21 cellular contexts compared by ENCODE assay signal in genomic region chr6:6395581-6396197, GRCh38.
DNase-seq lines count a peak whose midpoint lies in the region; ATAC-seq and TF ChIP-seq lines count a peak whose summit lies in the region.
"Had no signal": no experiment of that assay in that cellular context is flagged by ENCODE, and none has a peak within 500 bp of the region (broad histone marks: within the 10 kb centered on the region; RNA-seq: fewer than 3 reads in every experiment).

No MANE protein-coding gene starts in this region.

- H3K27ac ChIP-seq in neuronal stem cell (replicated peaks; ENCODE audit: low read length) (no peak overlapping the region), esophagus muscularis mucosa (replicated peaks in 1 of 4) (no peak overlapping the region)
- H3K27ac ChIP-seq: PC-9, transverse colon had no signal

- peaks cover 64% of the 10 kb centered on the region for H3K4me1 Mint-ChIP-seq in dendritic cell treated with granulocyte-macrophage colony-stimulating factor and Interleukin-4, amounts not matched to agents 40 ng/mL and 50 ng/mL, for 4 days (ENCODE audit: low read depth)
- H3K4me1 Mint-ChIP-seq: CD4-positive, alpha-beta memory T cell; stimulated activated effector memory CD8-positive, alpha-beta T cell treated with anti-CD3 and anti-CD28 coated beads, Interleukin-12 subunit alpha, Interleukin-12 subunit beta, amount 100 ng/mL, for 72 hours had no signal

- no peaks in the 10 kb centered on the region for H3K36me3 ChIP-seq in neuronal stem cell (replicated peaks in 1 of 2; ENCODE audit: control insufficient read depth in 2 of 2, insufficient read depth in 2 of 2, low read length in 2 of 2)
- no peaks in the 10 kb centered on the region for H3K36me3 ChIP-seq in esophagus muscularis mucosa
- H3K36me3 ChIP-seq: MG63, transverse colon had no signal

- H4K8ac ChIP-seq in neuronal stem cell (ENCODE audit: low read depth, low read length), result no peak overlapping the region

- no peak for TF ChIP-seq CTCF in NB4 (IDR thresholded peaks at IDR 0.05; ENCODE audit: low read depth, low read length)
- TF ChIP-seq CTCF in esophagus muscularis mucosa (IDR thresholded peaks at IDR 0.05), result no peak

- peak; percentile 80 for DNase-seq in Ammon's horn (ENCODE audit: low spot score)
- DNase-seq in NB4 (ENCODE audit: low read depth), result peak; percentile 82
- DNase-seq in medulla oblongata (ENCODE audit: extremely low spot score), result peak; percentile 66
- no peak for DNase-seq in neuronal stem cell (ENCODE audit: low spot score)
- DNase-seq in esophagus muscularis mucosa (ENCODE audit: extremely low spot score), result no peak
- DNase-seq: activated CD4-positive, alpha-beta T cell treated with anti-CD3 and anti-CD28 coated beads, Interleukin-2, amount 50 U/mL, for 48 hours; activated naive CD8-positive, alpha-beta T cell treated with anti-CD3 and anti-CD28 coated beads for 36 hours; activated T-cell treated with anti-CD3 and anti-CD28 coated beads, Interleukin-2, amount 50 U/mL, for 1 hour; CD4-positive, alpha-beta memory T cell; kidney glomerular epithelial cell; MG63; mucosa of descending colon; NCI-H2029 treated with DMSO at 0.1 percent for 48 hours; NCI-H510A treated with DMSO at 0.1 percent for 48 hours; PC-9; transverse colon had no signal

- H3K9me3 Mint-ChIP-seq in dendritic cell treated with granulocyte-macrophage colony-stimulating factor and Interleukin-4, amounts not matched to agents 40 ng/mL and 50 ng/mL, for 4 days, result peaks cover 8% of the 10 kb centered on the region
- H3K9me3 Mint-ChIP-seq: activated naive CD8-positive, alpha-beta T cell treated with anti-CD3 and anti-CD28 coated beads for 36 hours; stimulated activated effector memory CD8-positive, alpha-beta T cell treated with anti-CD3 and anti-CD28 coated beads, Interleukin-12 subunit alpha, Interleukin-12 subunit beta, amount 100 ng/mL, for 72 hours had no signal

- H2AK5ac ChIP-seq in neuronal stem cell (ENCODE audit: low read depth, low read length), result no peak overlapping the region

- H2BK120ac ChIP-seq in neuronal stem cell (ENCODE audit: low read depth, low read length), result no peak overlapping the region

- no peaks in the 10 kb centered on the region for H3K4me1 ChIP-seq in neuronal stem cell (ENCODE audit: control insufficient read depth in 2 of 2, insufficient read depth in 1 of 2, low read depth in 1 of 2, low read length in 2 of 2)
- H3K4me1 ChIP-seq in esophagus muscularis mucosa, result no peaks in the 10 kb centered on the region

- peak overlapping the region; percentile 52 for H3K4me3 Mint-ChIP-seq in dendritic cell treated with granulocyte-macrophage colony-stimulating factor and Interleukin-4, amounts not matched to agents 40 ng/mL and 50 ng/mL, for 4 days
- H3K4me3 Mint-ChIP-seq: activated naive CD8-positive, alpha-beta T cell treated with anti-CD3 and anti-CD28 coated beads for 36 hours; CD4-positive, alpha-beta memory T cell; stimulated activated effector memory CD8-positive, alpha-beta T cell treated with anti-CD3 and anti-CD28 coated beads, Interleukin-12 subunit alpha, Interleukin-12 subunit beta, amount 100 ng/mL, for 72 hours had no signal

- H3K9me3 ChIP-seq in neuronal stem cell (replicated peaks in 1 of 2; ENCODE audit: control insufficient read depth in 2 of 2, insufficient read depth in 1 of 2, low read depth in 1 of 2, low read length in 2 of 2), result no peaks in the 10 kb centered on the region
- H3K9me3 ChIP-seq in esophagus muscularis mucosa, result no peaks in the 10 kb centered on the region
- H3K9me3 ChIP-seq: MG63, mucosa of descending colon, transverse colon had no signal

- H2BK15ac ChIP-seq in neuronal stem cell (ENCODE audit: low read length), result no peak overlapping the region

- H3K36me3 Mint-ChIP-seq in dendritic cell treated with granulocyte-macrophage colony-stimulating factor and Interleukin-4, amounts not matched to agents 40 ng/mL and 50 ng/mL, for 4 days (ENCODE audit: low read depth), result peaks cover 6% of the 10 kb centered on the region
- H3K36me3 Mint-ChIP-seq: activated naive CD8-positive, alpha-beta T cell treated with anti-CD3 and anti-CD28 coated beads for 36 hours; CD4-positive, alpha-beta memory T cell; stimulated activated effector memory CD8-positive, alpha-beta T cell treated with anti-CD3 and anti-CD28 coated beads, Interleukin-12 subunit alpha, Interleukin-12 subunit beta, amount 100 ng/mL, for 72 hours had no signal

- intact Hi-C loops in dendritic cell treated with granulocyte-macrophage colony-stimulating factor and Interleukin-4, amounts not matched to agents 40 ng/mL and 50 ng/mL, for 4 days (cut with micrococcal nuclease), result no loop called here
- intact Hi-C loops in esophagus muscularis mucosa (cut with DNase I), result no loop called here

- peak overlapping the region; percentile 72 for H3K27ac Mint-ChIP-seq in dendritic cell treated with granulocyte-macrophage colony-stimulating factor and Interleukin-4, amounts not matched to agents 40 ng/mL and 50 ng/mL, for 4 days
- H3K27ac Mint-ChIP-seq: activated naive CD8-positive, alpha-beta T cell treated with anti-CD3 and anti-CD28 coated beads for 36 hours; CD4-positive, alpha-beta memory T cell; stimulated activated effector memory CD8-positive, alpha-beta T cell treated with anti-CD3 and anti-CD28 coated beads, Interleukin-12 subunit alpha, Interleukin-12 subunit beta, amount 100 ng/mL, for 72 hours had no signal

- H3K79me1 ChIP-seq in neuronal stem cell (ENCODE audit: low read depth, low read length), result no peaks in the 10 kb centered on the region

- H3K4me3 ChIP-seq in NB4 (ENCODE audit: low read depth, low read length) (no peak overlapping the region), neuronal stem cell (ENCODE audit: low read length in 2 of 2) (no peak overlapping the region), esophagus muscularis mucosa (no peak overlapping the region)
- H3K4me3 ChIP-seq: MG63, mucosa of descending colon, PC-9, transverse colon had no signal

- H3K23ac ChIP-seq in neuronal stem cell (ENCODE audit: low read depth, low read length, poor library complexity), result no peak overlapping the region

- no peak overlapping the region for H2BK5ac ChIP-seq in neuronal stem cell (ENCODE audit: low read length)

- H3K18ac ChIP-seq in neuronal stem cell (ENCODE audit: low read length), result no peak overlapping the region

- TF ChIP-seq POLR2A in NB4 (IDR thresholded peaks at IDR 0.05; ENCODE audit: extremely low read depth, insufficient read length) (no peak), esophagus muscularis mucosa (IDR thresholded peaks at IDR 0.05; ENCODE audit: low read depth) (no peak)

- H2BK12ac ChIP-seq in neuronal stem cell (ENCODE audit: low read length), result no peak overlapping the region

- H3K27me3 ChIP-seq in neuronal stem cell (ENCODE audit: control insufficient read depth in 3 of 3, insufficient read depth in 3 of 3, low read depth in 1 of 3, low read length in 3 of 3) (no peaks in the 10 kb centered on the region), esophagus muscularis mucosa (no peaks in the 10 kb centered on the region)
- H3K27me3 ChIP-seq: MG63, transverse colon had no signal

- ATAC-seq in GM21717 (IDR thresholded peaks at IDR 0.05; ENCODE audit: unreplicated experiment) (no peak), HG03521 (IDR thresholded peaks at IDR 0.05; ENCODE audit: unreplicated experiment) (no peak)
- ATAC-seq: mucosa of descending colon; SK-N-SH treated with all-trans-retinoic acid at 6 μM for 48 hours; stimulated activated effector memory CD8-positive, alpha-beta T cell treated with anti-CD3 and anti-CD28 coated beads, Interleukin-12 subunit alpha, Interleukin-12 subunit beta, amount 100 ng/mL, for 72 hours had no signal

- H2AFZ ChIP-seq in neuronal stem cell (ENCODE audit: low read length), result no peak overlapping the region
- H2AFZ ChIP-seq: PC-9 had no signal

- H3K27me3 Mint-ChIP-seq in dendritic cell treated with granulocyte-macrophage colony-stimulating factor and Interleukin-4, amounts not matched to agents 40 ng/mL and 50 ng/mL, for 4 days, result peaks cover 1% of the 10 kb centered on the region

- no peak overlapping the region for H3K14ac ChIP-seq in neuronal stem cell (ENCODE audit: low read length)

- no CpG with 5 or more reads among the region's 5 CpGs for WGBS in neuronal stem cell (ENCODE audit: extremely low coverage in 2 of 2, insufficient read length in 2 of 2, insufficient replicate concordance in 1 of 2), 2 donors
- 74% methylated on average over 5 of the region's 5 CpGs for WGBS in esophagus muscularis mucosa

- H3K4ac ChIP-seq in neuronal stem cell (ENCODE audit: low read length), result no peak overlapping the region

- no peak overlapping the region for H4K91ac ChIP-seq in neuronal stem cell (ENCODE audit: low read depth, low read length, poor library complexity)

- no peak overlapping the region for H3K9ac ChIP-seq in neuronal stem cell (ENCODE audit: low read depth, low read length, poor library complexity)

- H3K4me2 ChIP-seq in neuronal stem cell (ENCODE audit: insufficient read depth, low read length, poor library complexity, severe bottlenecking), result no peak overlapping the region
- H3K4me2 ChIP-seq: PC-9 had no signal

- no peak for TF ChIP-seq EP300 in esophagus muscularis mucosa (IDR thresholded peaks at IDR 0.05)

Comparison
In these comparisons a context has a peak if more than half of its experiments do, and no peak if none do; other contexts are left out.
1. DNase-seq: peak in Ammon's horn (single experiment), NB4 (single experiment) and medulla oblongata (single experiment); none in neuronal stem cell (single experiment) and esophagus muscularis mucosa (single experiment).